9 cellular contexts compared by ENCODE assay signal in the genomic region with DNA sequence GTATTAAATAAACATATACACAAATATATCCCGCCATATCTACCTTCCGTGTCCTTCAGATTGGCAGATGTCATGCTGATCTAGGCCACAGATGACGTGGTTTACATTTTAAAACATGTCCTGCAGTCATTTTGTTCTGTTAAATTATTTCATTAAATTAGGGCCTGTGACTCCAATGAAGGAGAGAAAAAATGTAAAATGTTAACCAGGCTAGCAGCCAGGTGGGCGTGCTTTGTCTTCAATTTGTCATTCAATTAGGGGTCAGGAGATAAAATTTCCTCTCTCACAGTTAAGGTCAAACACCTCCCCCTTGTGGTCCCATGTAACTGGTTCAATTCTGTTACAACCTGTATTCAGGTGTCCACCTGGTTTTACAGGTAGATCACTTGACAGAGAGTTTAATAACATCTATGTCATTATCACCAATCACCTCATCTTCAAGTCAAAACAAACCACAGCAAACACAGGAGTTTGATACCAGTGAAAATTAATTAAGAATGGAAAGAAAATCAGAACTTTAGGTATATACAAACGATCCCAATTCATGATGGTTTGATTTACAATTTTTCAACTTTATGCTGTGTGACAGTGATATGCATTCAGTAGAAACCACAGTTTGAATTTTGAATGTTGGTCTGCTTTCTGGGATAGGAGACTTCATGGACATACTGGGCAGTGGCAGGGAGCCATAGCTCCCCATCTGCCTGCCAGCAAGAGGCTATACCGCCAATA.
DNase-seq lines count a peak whose midpoint lies in the region; TF ChIP-seq lines count a peak whose summit lies in the region.
"Had no signal": no experiment of that assay in that cellular context is flagged by ENCODE, and none has a peak within 500 bp of the region (broad histone marks: within the 10 kb centered on the region; RNA-seq: fewer than 3 reads in every experiment).

No MANE protein-coding gene starts in this region.

- H3K4me1 Mint-ChIP-seq in neural crest cell (peaks cover 35% of the 10 kb centered on the region), CD14-positive monocyte (no peaks in the 10 kb centered on the region)
- no peaks in the 10 kb centered on the region for H3K4me1 Mint-ChIP-seq in CD4-positive, alpha-beta memory T cell

- H3K9me3 Mint-ChIP-seq in neural crest cell (peaks cover 2% of the 10 kb centered on the region), CD14-positive monocyte (peaks cover 0 to 6% (median 0%) of the 10 kb centered on the region in 7 donors)
- H3K9me3 Mint-ChIP-seq in CD4-positive, alpha-beta memory T cell: no peaks in the 10 kb centered on the region

- no peak overlapping the region for H3K4me3 ChIP-seq in CD4-positive, alpha-beta memory T cell (ENCODE audit: low read length in 2 of 2)

- DNase-seq in NCI-H146 (lab: John Stamatoyannopoulos, UW): peak; percentile 81
- DNase-seq in SW480 (ENCODE audit: low spot score): peak; percentile 33
- no peak for DNase-seq in neural crest cell (ENCODE audit: low read depth, low spot score)
- DNase-seq in CD4-positive, alpha-beta memory T cell: no peak
- DNase-seq in CD14-positive monocyte (ENCODE audit: low spot score): no peak
- DNase-seq in GM19240 (ENCODE audit: insufficient read length, low spot score): no peak
- DNase-seq in SKM-1 (lab: John Stamatoyannopoulos, UW; ENCODE audit: unreplicated experiment): no peak
- DNase-seq: caudate nucleus had no signal

- H3K36me3 ChIP-seq in CD4-positive, alpha-beta memory T cell (ENCODE audit: insufficient read depth, low read length): no peaks in the 10 kb centered on the region

- no peaks in the 10 kb centered on the region for H3K27me3 ChIP-seq in CD4-positive, alpha-beta memory T cell (ENCODE audit: insufficient read depth, low read length)

- no peaks in the 10 kb centered on the region for H3K9me3 ChIP-seq in CD4-positive, alpha-beta memory T cell (ENCODE audit: control insufficient read depth in 1 of 2, low read length in 2 of 2)

- POLR2A ChIA-PET in CD4-positive, alpha-beta memory T cell (lab: Charles Lee; ENCODE audit: partially characterized antibody): no interaction called here

- intact Hi-C loops in CD4-positive, alpha-beta memory T cell (cut with micrococcal nuclease): no loop called here
- intact Hi-C loops in CD14-positive monocyte (cut with micrococcal nuclease): no loop called here

- H3K36me3 Mint-ChIP-seq in neural crest cell (ENCODE audit: low read depth) (peaks cover 2% of the 10 kb centered on the region), CD14-positive monocyte (no peaks in the 10 kb centered on the region)
- H3K36me3 Mint-ChIP-seq in CD4-positive, alpha-beta memory T cell: no peaks in the 10 kb centered on the region

- TF ChIP-seq CTCF in GM12874 (IDR thresholded peaks at IDR 0.05; ENCODE audit: insufficient read depth, low read depth, low read length): peak; percentile 30; the same call in 1 of the 2 replicates
- peak; percentile 76 for TF ChIP-seq CTCF in neural crest cell (conservative IDR thresholded peaks at IDR 0.05)
- no peak for TF ChIP-seq CTCF in CD14-positive monocyte (IDR thresholded peaks at IDR 0.05)

- H3K4me3 Mint-ChIP-seq in neural crest cell (no peak overlapping the region), CD14-positive monocyte (no peak overlapping the region)
- no peak overlapping the region for H3K4me3 Mint-ChIP-seq in CD4-positive, alpha-beta memory T cell

- H3K27me3 Mint-ChIP-seq in neural crest cell (ENCODE audit: low read depth): no peaks in the 10 kb centered on the region
- peaks cover 0 to 2% of the 10 kb centered on the region in 2 donors for H3K27me3 Mint-ChIP-seq in CD4-positive, alpha-beta memory T cell
- H3K27me3 Mint-ChIP-seq in CD14-positive monocyte (ENCODE audit: low read depth in 3 of 3): no peaks in the 10 kb centered on the region

- CTCF ChIA-PET in CD4-positive, alpha-beta memory T cell (lab: Charles Lee; ENCODE audit: partially characterized antibody): no interaction called here

- no peak overlapping the region for H3K27ac ChIP-seq in CD4-positive, alpha-beta memory T cell (ENCODE audit: low read depth, low read length)

- H3K27ac Mint-ChIP-seq in neural crest cell (ENCODE audit: unreplicated experiment) (no peak overlapping the region), CD14-positive monocyte (no peak overlapping the region)
- no peak overlapping the region for H3K27ac Mint-ChIP-seq in CD4-positive, alpha-beta memory T cell

- no peaks in the 10 kb centered on the region for H3K4me1 ChIP-seq in CD4-positive, alpha-beta memory T cell (ENCODE audit: insufficient read depth, low read length)

Comparison
In these comparisons a context has a peak if more than half of its experiments do, and no peak if none do; other contexts are left out.
1. DNase-seq: peak in NCI-H146 (single experiment) and SW480 (single experiment); none in neural crest cell (single experiment), CD4-positive, alpha-beta memory T cell (0 of 5), CD14-positive monocyte (single experiment), GM19240 (single experiment) and SKM-1 (single experiment).